8 cellular contexts compared by ENCODE assay signal in the genomic region with DNA sequence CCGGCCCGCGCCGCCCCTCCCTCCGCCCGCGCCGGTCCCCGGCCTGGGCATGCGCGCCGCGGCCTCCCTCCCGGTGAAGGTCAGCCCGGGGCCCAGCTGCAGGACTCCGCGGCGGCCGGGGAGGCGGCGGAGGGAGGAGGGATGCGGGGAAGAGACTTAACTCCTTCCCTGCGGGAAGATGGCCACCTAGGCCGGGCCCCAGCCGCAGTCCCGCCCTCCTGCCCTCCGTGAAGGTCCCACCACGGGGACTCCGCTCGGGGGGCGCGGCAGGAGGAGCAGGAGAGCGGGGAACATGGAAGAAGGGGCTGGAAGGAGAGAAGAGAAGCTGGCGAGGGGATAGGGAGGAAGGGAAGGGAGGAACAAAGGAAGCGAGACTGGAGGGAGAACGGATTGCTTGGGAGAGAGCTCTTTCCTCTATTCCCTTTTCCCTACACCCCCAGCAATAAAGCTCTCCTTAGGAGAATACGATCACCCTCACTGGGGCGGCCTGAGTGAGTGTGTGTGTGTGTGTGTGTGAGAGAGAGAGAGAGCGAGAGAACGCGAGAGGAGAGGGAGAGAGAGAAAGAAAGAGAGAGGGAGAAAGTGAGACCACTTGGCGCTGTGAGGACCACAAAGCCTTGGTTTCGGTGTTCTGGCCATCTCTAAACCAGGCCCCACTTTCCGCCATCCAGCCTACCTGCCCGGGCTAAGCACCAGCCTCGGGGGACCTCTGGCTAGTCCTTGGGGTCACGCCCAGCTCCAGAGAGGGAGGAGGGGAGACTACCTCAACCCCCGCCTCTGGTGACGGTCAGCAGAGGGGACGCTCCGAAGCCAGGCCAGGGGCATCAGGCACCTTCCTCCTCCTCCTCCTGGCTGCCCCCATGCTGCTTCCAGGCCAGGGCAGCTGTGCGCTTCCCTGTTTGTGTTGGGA. TPM values are rescaled to one million over a fixed set of nuclear protein-coding genes. Genes with fewer than 3 reads are reported as not detected.
A peak's percentile ranks its signal among the peaks of the same experiment; 100 is the strongest.
DNase-seq lines count a peak whose midpoint lies in the region; ATAC-seq, FAIRE-seq and TF ChIP-seq lines count a peak whose summit lies in the region.

No MANE protein-coding gene starts in this region.

- H3K4me1 ChIP-seq in HUES64 (ENCODE audit: insufficient read depth, low read length), result peaks cover 25% of the 10 kb centered on the region
- peaks cover 74% of the 10 kb centered on the region for H3K4me1 ChIP-seq in left ventricle myocardium inferior
- H3K4me1 ChIP-seq in pancreas, result peaks cover 15 to 23% (median 16%) of the 10 kb centered on the region in 3 donors

- TF ChIP-seq CTCF in AG09309 (IDR thresholded peaks at IDR 0.05; ENCODE audit: control insufficient read depth, insufficient read depth, low read depth, low read length, missing control alignments), result no peak
- no peak for TF ChIP-seq CTCF in left ventricle myocardium inferior (IDR thresholded peaks at IDR 0.05; ENCODE audit: borderline replicate concordance)
- no peak for TF ChIP-seq CTCF in pancreas (IDR thresholded peaks at IDR 0.05)

- H3K27ac ChIP-seq in HUES64 (ENCODE audit: low read depth, low read length) (no peak overlapping the region), adipose tissue (ENCODE audit: low read depth, low read length) (peak overlapping the region; percentile 45), left ventricle myocardium inferior (replicated peaks) (peak overlapping the region; percentile 99), pancreas (peak overlapping the region; percentile 53 to 76 (median 58))

- H3K27me3 ChIP-seq in HUES64 (ENCODE audit: insufficient read depth, low read length) (peaks cover 79% of the 10 kb centered on the region), left ventricle myocardium inferior (ENCODE audit: low read depth) (peaks cover 18% of the 10 kb centered on the region), pancreas (no peaks in the 10 kb centered on the region)

- WGBS in HUES64, result 3% methylated on average over 47 of the region's 52 CpGs
- WGBS in adipose tissue, 3 donors, result 12 to 17% (median 14%) methylated on average over 30 to 52 of the region's 52 CpGs
- 17% methylated on average over 36 to 52 of the region's 52 CpGs for WGBS in pancreas, 2 donors

- FAIRE-seq in pancreas (lab: Jason Lieb, UNC), result no peak

- H3K9ac ChIP-seq in HUES64 (ENCODE audit: low read depth, low read length), result peak overlapping the region; percentile 70; the same call in 1 of the 2 replicates

- intact Hi-C loops in left ventricle myocardium inferior (cut with micrococcal nuclease) (no loop called here), pancreas (cut with DNase I) (no loop called here)

- no peaks in the 10 kb centered on the region for H3K36me3 ChIP-seq in HUES64 (ENCODE audit: insufficient read depth, low read length)
- no peaks in the 10 kb centered on the region for H3K36me3 ChIP-seq in left ventricle myocardium inferior
- H3K36me3 ChIP-seq in pancreas, result no peaks in the 10 kb centered on the region

- peak overlapping the region; percentile 73 for H3K4me3 ChIP-seq in AG09309 (ENCODE audit: control insufficient read depth, low read depth, low read length)
- H3K4me3 ChIP-seq in HUES64 (ENCODE audit: low read length), result peak overlapping the region; percentile 70
- peak overlapping the region; percentile 84 for H3K4me3 ChIP-seq in left ventricle myocardium inferior
- peak overlapping the region; percentile 11 to 49 (median 38) for H3K4me3 ChIP-seq in pancreas

- no peaks in the 10 kb centered on the region for H3K9me3 ChIP-seq in HUES64 (ENCODE audit: insufficient read depth, low read depth, low read length)
- H3K9me3 ChIP-seq in left ventricle myocardium inferior (replicated peaks), result no peaks in the 10 kb centered on the region
- H3K9me3 ChIP-seq in pancreas, result no peaks in the 10 kb centered on the region

- DNase-seq in AG09309 (ENCODE audit: low read depth), result no peak
- DNase-seq in left ventricle myocardium inferior, result peak; percentile 86
- DNase-seq in pancreas, result peak; percentile 72 to 92 (median 79)
- DNase-seq in NOMO-1 treated with DMSO at 0.1 percent for 48 hours (lab: John Stamatoyannopoulos, UW; ENCODE audit: unreplicated experiment), result no peak
- DNase-seq in stimulated activated CD4-positive, alpha-beta T cell treated with anti-CD3 and anti-CD28 coated beads, Interleukin-12 subunit alpha, Interleukin-12 subunit beta, amount 100 ng/mL, for 4 hours, result no peak
- no peak for DNase-seq in GOT3 (lab: John Stamatoyannopoulos, UW)

- peak; percentile 49 to 74 (median 66) for ATAC-seq in pancreas

RNA-seq across cellular contexts. Expression of gene SMARCD3, which starts 3.7 kb away (rescaled TPM):
- polyA plus RNA-seq in HUES64 (2013, experiment 1 of 2), result 7.7 TPM
- 11.5 TPM for polyA plus RNA-seq in HUES64 (2013, experiment 2 of 2)
- polyA plus RNA-seq in adipose tissue (10 to 100 TPM; 10.8 to 44.8 (median 32.2) TPM), pancreas (10 to 100 TPM; 46.6 to 69.9 TPM)
- total RNA-seq in left ventricle myocardium inferior (104 TPM), pancreas (10 to 100 TPM; 13.0 to 30.8 (median 15.3) TPM)

RNA-seq across cellular contexts. Expression of gene CHPF2, which starts 19.9 kb away (rescaled TPM):
- 11.8 TPM for polyA plus RNA-seq in HUES64 (2013, experiment 1 of 2)
- 12.5 TPM for polyA plus RNA-seq in HUES64 (2013, experiment 2 of 2)
- polyA plus RNA-seq in adipose tissue (10 to 100 TPM in 2 of 3 donors, 1 to 10 TPM in 1; 9.9 to 19.1 (median 10.9) TPM), pancreas (10 to 100 TPM; 35.3 to 38.6 TPM)
- total RNA-seq in left ventricle myocardium inferior (17.3 TPM), pancreas (10 to 100 TPM; 12.8 to 27.9 (median 18.9) TPM)

RNA-seq across cellular contexts. Expression of gene ABCF2, which starts 25.2 kb away (rescaled TPM):
- polyA plus RNA-seq in HUES64 (2013, experiment 1 of 2), result 55.5 TPM
- 44.7 TPM for polyA plus RNA-seq in HUES64 (2013, experiment 2 of 2)
- polyA plus RNA-seq in adipose tissue (10 to 100 TPM; 11.3 to 32.4 (median 20.1) TPM), pancreas (10 to 100 TPM in 1 of 2 donors, 1 to 10 TPM in 1; 9.7 to 10.9 TPM)
- total RNA-seq in left ventricle myocardium inferior (30.5 TPM), pancreas (10 to 100 TPM in 4 of 6 donors, 1 to 10 TPM in 2; 7.1 to 13.6 (median 11.9) TPM)

RNA-seq across cellular contexts. Expression of gene H2BK1, which starts 41.9 kb away (rescaled TPM):
- polyA plus RNA-seq in HUES64 (2013, experiment 1 of 2), result not detected
- polyA plus RNA-seq in HUES64 (2013, experiment 2 of 2), result not detected
- polyA plus RNA-seq in adipose tissue (not detected), pancreas (not detected)
- total RNA-seq in left ventricle myocardium inferior (not detected), pancreas (not detected)

Comparison
In these comparisons a context has a peak if more than half of its experiments do, and no peak if none do; other contexts are left out.
1. DNase-seq: peak in left ventricle myocardium inferior (single experiment) and pancreas (6 of 6); none in AG09309 (single experiment), NOMO-1 treated with DMSO at 0.1 percent for 48 hours (single experiment), stimulated activated CD4-positive, alpha-beta T cell treated with anti-CD3 and anti-CD28 coated beads, Interleukin-12 subunit alpha, Interleukin-12 subunit beta, amount 100 ng/mL, for 4 hours (single experiment) and GOT3 (single experiment).
2. Peak in every context shown above with its lines, with median percentiles within 50 percentile points of each other: H3K4me3 ChIP-seq.